In the genomic region with DNA sequence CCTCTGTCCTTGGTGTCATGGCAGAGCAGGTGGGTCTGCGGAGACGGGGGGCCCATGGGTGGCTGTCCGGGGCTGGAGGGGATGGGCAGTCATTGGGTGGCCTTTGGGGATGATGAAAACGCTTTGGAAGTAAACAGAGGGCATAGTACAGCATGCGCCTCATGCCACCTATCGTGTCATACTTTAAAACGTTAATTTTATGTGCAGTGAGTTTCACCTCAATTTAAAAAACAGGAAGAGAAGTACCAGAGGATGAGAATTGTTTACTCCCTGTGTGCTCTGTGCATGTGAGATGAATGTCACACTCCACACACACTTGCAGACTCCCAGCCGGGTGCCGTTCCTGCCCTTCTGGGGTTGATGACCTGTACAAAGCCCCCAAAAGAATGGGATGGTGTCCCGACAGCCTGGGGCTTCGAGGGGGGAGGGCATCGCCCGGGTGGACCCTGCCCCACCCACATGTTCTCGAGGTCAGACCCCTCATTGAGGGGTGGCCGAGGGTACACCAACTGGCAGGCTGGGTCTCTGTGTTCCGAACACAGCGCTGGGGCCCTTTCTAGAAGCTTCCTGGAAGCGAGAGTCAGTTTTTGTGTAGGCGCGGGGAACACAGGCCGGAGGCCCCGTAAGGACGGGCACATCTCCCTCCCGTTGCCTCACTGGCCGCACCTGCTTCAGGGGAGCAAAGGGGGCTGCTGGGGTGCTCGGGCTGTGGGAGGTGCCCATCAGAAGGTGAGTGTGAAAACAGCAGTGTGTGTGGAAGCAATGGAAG, we compare ENCODE assay signal across 8 cellular contexts.
DNase-seq lines count a peak whose midpoint lies in the region; ATAC-seq, FAIRE-seq and TF ChIP-seq lines count a peak whose summit lies in the region.
"Not testable (repeated sequence)": the region's sequence is repeated elsewhere in the genome, so short reads cannot be mapped to it uniquely, and the experiment has no call there.

No MANE protein-coding gene starts in this region.

- not testable (repeated sequence) for TF ChIP-seq CTCF in kidney (IDR thresholded peaks at IDR 0.05; ENCODE audit: borderline replicate concordance, extremely low read depth, insufficient read depth); sigmoid colon (IDR thresholded peaks at IDR 0.05); type B pancreatic cell (conservative IDR thresholded peaks at IDR 0.05)

- not testable (repeated sequence) for TF ChIP-seq POLR2A in sigmoid colon (IDR thresholded peaks at IDR 0.05)

- FAIRE-seq in kidney (lab: Jason Lieb, UNC): not testable (repeated sequence)

- H3K4me1 Mint-ChIP-seq in CD4-positive, CD25-positive, alpha-beta regulatory T cell: peaks cover 7 to 51% (median 16%) of the 10 kb centered on the region in 4 donors
- peaks cover 15% of the 10 kb centered on the region for H3K4me1 Mint-ChIP-seq in activated CD4-positive, alpha-beta T cell treated with anti-CD3 and anti-CD28 coated beads, Interleukin-2, amount 10 ng/mL, durations not matched to agents 7 days and 5 days
- peaks cover 11% of the 10 kb centered on the region for H3K4me1 Mint-ChIP-seq in central memory CD8-positive, alpha-beta T cell
- H3K4me1 Mint-ChIP-seq in naive thymus-derived CD8-positive, alpha-beta T cell: peaks cover 10 to 21% (median 18%) of the 10 kb centered on the region in 4 donors
- H3K4me1 Mint-ChIP-seq in type B pancreatic cell (ENCODE audit: unreplicated experiment): peaks cover 11% of the 10 kb centered on the region

- peak; percentile 78 to 88 for ATAC-seq in CD4-positive, CD25-positive, alpha-beta regulatory T cell (ENCODE audit: low read depth in 2 of 2)
- not testable (repeated sequence) for ATAC-seq in central memory CD8-positive, alpha-beta T cell (replicated peaks; ENCODE audit: extremely low read depth, poor library complexity, severe bottlenecking)
- peak; percentile 56 to 65 for ATAC-seq in naive thymus-derived CD8-positive, alpha-beta T cell

- H3K4me1 ChIP-seq in CD4-positive, CD25-positive, alpha-beta regulatory T cell (ENCODE audit: control insufficient read depth, insufficient read depth, low read length, poor library complexity, severe bottlenecking): peaks cover 31% of the 10 kb centered on the region
- not testable (repeated sequence) for H3K4me1 ChIP-seq in kidney (ENCODE audit: control insufficient read depth in 1 of 2, insufficient read depth in 1 of 2, low read depth in 1 of 2, low read length in 2 of 2)
- peaks cover 0 to 20% (median 10%) of the 10 kb centered on the region in 4 donors for H3K4me1 ChIP-seq in sigmoid colon

- intact Hi-C loops in kidney (cut with DNase I); sigmoid colon (cut with DNase I): not testable (repeated sequence)

- not testable (repeated sequence) for H3K9ac ChIP-seq in kidney (ENCODE audit: low read length in 2 of 2)

- H3K36me3 Mint-ChIP-seq in CD4-positive, CD25-positive, alpha-beta regulatory T cell: peaks cover 23% of the 10 kb centered on the region
- H3K36me3 Mint-ChIP-seq in activated CD4-positive, alpha-beta T cell treated with anti-CD3 and anti-CD28 coated beads, Interleukin-2, amount 10 ng/mL, durations not matched to agents 7 days and 5 days (ENCODE audit: low read depth); naive thymus-derived CD8-positive, alpha-beta T cell; type B pancreatic cell: not testable (repeated sequence)
- H3K36me3 Mint-ChIP-seq in central memory CD8-positive, alpha-beta T cell (ENCODE audit: insufficient read depth): peaks cover 13% of the 10 kb centered on the region

- H3K36me3 ChIP-seq in CD4-positive, CD25-positive, alpha-beta regulatory T cell (ENCODE audit: control insufficient read depth, insufficient read depth, low read length); KOPT-K1 (ENCODE audit: insufficient read depth, low read length); kidney (ENCODE audit: control insufficient read depth in 1 of 2, insufficient read depth in 2 of 2, low read length in 2 of 2); sigmoid colon: not testable (repeated sequence)

- not testable (repeated sequence) for H3K9me3 Mint-ChIP-seq in CD4-positive, CD25-positive, alpha-beta regulatory T cell; activated CD4-positive, alpha-beta T cell treated with anti-CD3 and anti-CD28 coated beads, Interleukin-2, amount 10 ng/mL, durations not matched to agents 7 days and 5 days; central memory CD8-positive, alpha-beta T cell; naive thymus-derived CD8-positive, alpha-beta T cell; type B pancreatic cell

- peak overlapping the region; percentile 96 to 99 (median 99) for H3K27ac Mint-ChIP-seq in CD4-positive, CD25-positive, alpha-beta regulatory T cell
- peak overlapping the region; percentile 68 for H3K27ac Mint-ChIP-seq in activated CD4-positive, alpha-beta T cell treated with anti-CD3 and anti-CD28 coated beads, Interleukin-2, amount 10 ng/mL, durations not matched to agents 7 days and 5 days
- H3K27ac Mint-ChIP-seq in central memory CD8-positive, alpha-beta T cell (ENCODE audit: low read depth): peak overlapping the region; percentile 32
- H3K27ac Mint-ChIP-seq in naive thymus-derived CD8-positive, alpha-beta T cell: peak overlapping the region; percentile 65 to 93 (median 88)
- H3K27ac Mint-ChIP-seq in type B pancreatic cell: not testable (repeated sequence)

- H3K4me3 ChIP-seq in CD4-positive, CD25-positive, alpha-beta regulatory T cell (ENCODE audit: low read depth, low read length); kidney (ENCODE audit: low read length in 2 of 2); sigmoid colon: not testable (repeated sequence)

- 72 to 86% methylated on average over 26 of the region's 26 CpGs for WGBS in sigmoid colon, 2 donors

- H3K27me3 Mint-ChIP-seq in CD4-positive, CD25-positive, alpha-beta regulatory T cell; activated CD4-positive, alpha-beta T cell treated with anti-CD3 and anti-CD28 coated beads, Interleukin-2, amount 10 ng/mL, durations not matched to agents 7 days and 5 days; central memory CD8-positive, alpha-beta T cell; naive thymus-derived CD8-positive, alpha-beta T cell; type B pancreatic cell: not testable (repeated sequence)

- peak overlapping the region; percentile 71 for H3K27ac ChIP-seq in CD4-positive, CD25-positive, alpha-beta regulatory T cell (ENCODE audit: insufficient read depth, low read length, poor library complexity, severe bottlenecking)
- peak overlapping the region; percentile 70 for H3K27ac ChIP-seq in KOPT-K1 (ENCODE audit: low read depth, low read length, poor library complexity, severe bottlenecking)
- not testable (repeated sequence) for H3K27ac ChIP-seq in kidney (ENCODE audit: low read depth in 2 of 2, low read length in 2 of 2); sigmoid colon

- peak in 2 of 3 donors; percentile 44 to 52 for DNase-seq in CD4-positive, CD25-positive, alpha-beta regulatory T cell
- DNase-seq in activated CD4-positive, alpha-beta T cell treated with anti-CD3 and anti-CD28 coated beads, Interleukin-2, amount 10 ng/mL, durations not matched to agents 7 days and 5 days; central memory CD8-positive, alpha-beta T cell (ENCODE audit: low spot score in 2 of 2): not testable (repeated sequence)
- peak; percentile 52 for DNase-seq in kidney
- DNase-seq in naive thymus-derived CD8-positive, alpha-beta T cell: peak in 1 of 10 donors; percentile 21
- DNase-seq in sigmoid colon: peak; percentile 50
- peak; percentile 55 for DNase-seq in type B pancreatic cell (ENCODE audit: extremely low spot score, unreplicated experiment)

- H3K27me3 ChIP-seq in CD4-positive, CD25-positive, alpha-beta regulatory T cell (ENCODE audit: control insufficient read depth, insufficient read depth, low read length); sigmoid colon: not testable (repeated sequence)

- CTCF ChIA-PET in activated CD4-positive, alpha-beta T cell treated with anti-CD3 and anti-CD28 coated beads, Interleukin-2, amount 10 ng/mL, durations not matched to agents 7 days and 5 days (lab: Charles Lee): not testable (repeated sequence)

- POLR2A ChIA-PET in activated CD4-positive, alpha-beta T cell treated with anti-CD3 and anti-CD28 coated beads, Interleukin-2, amount 10 ng/mL, durations not matched to agents 7 days and 5 days (lab: Charles Lee); naive thymus-derived CD8-positive, alpha-beta T cell (lab: Charles Lee): not testable (repeated sequence)

- H3K4me3 Mint-ChIP-seq in CD4-positive, CD25-positive, alpha-beta regulatory T cell: peak overlapping the region; percentile 69 to 87 (median 80)
- H3K4me3 Mint-ChIP-seq in activated CD4-positive, alpha-beta T cell treated with anti-CD3 and anti-CD28 coated beads, Interleukin-2, amount 10 ng/mL, durations not matched to agents 7 days and 5 days; central memory CD8-positive, alpha-beta T cell; type B pancreatic cell: not testable (repeated sequence)
- H3K4me3 Mint-ChIP-seq in naive thymus-derived CD8-positive, alpha-beta T cell: peak overlapping the region in 6 of 10 donors; percentile 20 to 70 (median 50)

- not testable (repeated sequence) for H3K9me3 ChIP-seq in CD4-positive, CD25-positive, alpha-beta regulatory T cell (ENCODE audit: control insufficient read depth in 2 of 2, low read length in 2 of 2); KOPT-K1 (ENCODE audit: insufficient read depth, low read length, poor library complexity, severe bottlenecking); kidney (ENCODE audit: control insufficient read depth in 1 of 2, low read length in 2 of 2); sigmoid colon

- not testable (repeated sequence) for TF ChIP-seq EP300 in sigmoid colon (IDR thresholded peaks at IDR 0.05)
